In genomic region chr5:40798012-40798855, GRCh38 we compare ENCODE assay signal across 8 cellular contexts. TPM values are rescaled to one million over a fixed set of nuclear protein-coding genes. Genes with fewer than 3 reads are reported as not detected.
A peak's percentile ranks its signal among the peaks of the same experiment; 100 is the strongest.
DNase-seq lines count a peak whose midpoint lies in the region; ATAC-seq and TF ChIP-seq lines count a peak whose summit lies in the region.

PRKAA1 (minus strand) TSS chr5:40798374; CDS start chr5:40798189, 185 bp downstream.

- peak; percentile 93 for ATAC-seq in HG02884 (IDR thresholded peaks at IDR 0.05; ENCODE audit: unreplicated experiment)
- ATAC-seq in T-cell (replicated peaks in 1 of 4): peak; percentile 93 to 97 (median 94)
- ATAC-seq in heart left ventricle: peak; percentile 76 to 97 (median 94)
- peak; percentile 98 for ATAC-seq in upper lobe of left lung (ENCODE audit: low FRiP score in 2 of 2)

- H3K36me3 ChIP-seq in heart left ventricle (no peaks in the 10 kb centered on the region), upper lobe of left lung (no peaks in the 10 kb centered on the region)

- H3K27me3 Mint-ChIP-seq in T-cell: no peaks in the 10 kb centered on the region

- H3K9me3 ChIP-seq in heart left ventricle: no peaks in the 10 kb centered on the region
- H3K9me3 ChIP-seq in upper lobe of left lung: no peaks in the 10 kb centered on the region

- peaks cover 0 to 38% (median 23%) of the 10 kb centered on the region in 12 donors for H3K4me1 ChIP-seq in heart left ventricle
- H3K4me1 ChIP-seq in upper lobe of left lung: peaks cover 16 to 32% (median 30%) of the 10 kb centered on the region in 4 donors

- H3K27ac ChIP-seq in adipose tissue (ENCODE audit: low read depth, low read length) (peak within 1 kb of the TSS; percentile 79), heart left ventricle (peak within 1 kb of the TSS; percentile 84 to 98 (median 92)), upper lobe of left lung (peak within 1 kb of the TSS; percentile 88 to 98 (median 95))

- H3K27ac Mint-ChIP-seq in T-cell: peak within 1 kb of the TSS; percentile 91 to 92

- intact Hi-C loops in heart left ventricle (cut with DNase I): loop anchor here in 3 of 10 donors (1.0 kb wide), 3 partner anchors 35 to 43 kb away; partner anchors contain the start of genes RPL37 (in 1 of the 3) and TTC33 (in 1 of the 3)
- intact Hi-C loops in posterior vena cava (cut with DNase I): no loop called here

- H3K9me3 Mint-ChIP-seq in T-cell: no peaks in the 10 kb centered on the region

- no peak for TF ChIP-seq EP300 in upper lobe of left lung (IDR thresholded peaks at IDR 0.05)

- POLR2A ChIA-PET in T-cell (lab: Charles Lee): interaction anchor here (0.5 to 1.5 kb wide), 8 partner anchors 10 to 850 kb away, joined by 3 to 7 read pairs (median 4); no protein-coding TSS in a partner anchor

- DNase-seq in NCI-H146 (lab: John Stamatoyannopoulos, UW): peak; percentile 87
- DNase-seq in T-cell: peak; percentile 82 to 93 (median 88)
- peak; percentile 90 to 95 (median 92) for DNase-seq in heart left ventricle
- peak; percentile 96 for DNase-seq in posterior vena cava (ENCODE audit: low spot score)
- peak; percentile 94 to 99 for DNase-seq in upper lobe of left lung

- H3K4me3 ChIP-seq in heart left ventricle: peak within 1 kb of the TSS; percentile 74 to 99 (median 92)
- peak within 1 kb of the TSS; percentile 76 to 99 (median 94) for H3K4me3 ChIP-seq in upper lobe of left lung

- TF ChIP-seq CTCF in heart left ventricle (IDR thresholded peaks at IDR 0.05) (peak; percentile 57 to 90 (median 78)), upper lobe of left lung (IDR thresholded peaks at IDR 0.05) (peak; percentile 70 to 89 (median 84))

- TF ChIP-seq POLR2A in GM15510 (IDR thresholded peaks at IDR 0.05; ENCODE audit: borderline replicate concordance, extremely low read depth, insufficient read length) (peak; percentile 76), heart left ventricle (IDR thresholded peaks at IDR 0.05) (peak in 1 of 2 donors; percentile 27), upper lobe of left lung (IDR thresholded peaks at IDR 0.05) (peak in 1 of 4 donors; percentile 71)

- H3K4me1 Mint-ChIP-seq in T-cell: peaks cover 42 to 49% (median 46%) of the 10 kb centered on the region in 3 donors

- 0 to 1% (median 0%) methylated on average over 45 to 73 of the region's 73 CpGs for WGBS in adipose tissue, 3 donors
- 0 to 1% (median 1%) methylated on average over 24 to 73 of the region's 73 CpGs for WGBS in heart left ventricle, 4 donors
- 0 to 1% methylated on average over 18 to 57 of the region's 73 CpGs for WGBS in upper lobe of left lung, 2 donors

- peaks cover 17% of the 10 kb centered on the region for H3K36me3 Mint-ChIP-seq in T-cell

- H3K27me3 ChIP-seq in heart left ventricle (no peaks in the 10 kb centered on the region), upper lobe of left lung (no peaks in the 10 kb centered on the region)

- H3K4me3 Mint-ChIP-seq in T-cell: peak within 1 kb of the TSS; percentile 89 to 92 (median 89)

- CTCF ChIA-PET in T-cell (lab: Charles Lee): interaction anchor here (0.6 to 1.5 kb wide), 15 partner anchors 9 to 1577 kb away, joined by 3 to 8 read pairs (median 4); no protein-coding TSS in a partner anchor

RNA-seq across cellular contexts. Expression of gene PRKAA1, which starts in this region (rescaled TPM):
- total RNA-seq in T-cell (100 to 1,000 TPM in 2 of 5 donors, 10 to 100 TPM in 3; 92.3 to 112 (median 96.7) TPM), heart left ventricle (10 to 100 TPM; 36.4 to 53.3 (median 43.2) TPM), posterior vena cava (100 to 1,000 TPM in 1 of 2 donors, 10 to 100 TPM in 1; 98.8 to 102 TPM), upper lobe of left lung (10 to 100 TPM; 53.9 to 94.7 (median 74.5) TPM)
- polyA plus RNA-seq in adipose tissue (10 to 100 TPM; 17.8 to 38.2 (median 31.5) TPM), heart left ventricle (10 to 100 TPM; 13.5 to 18.8 TPM)

Comparison
In these comparisons a context has a peak if more than half of its experiments do, and no peak if none do; other contexts are left out.
1. Peak in every context shown above with its lines: DNase-seq, ATAC-seq, H3K4me3 ChIP-seq and H3K27ac ChIP-seq.